ENCODE assay signal across 25 cellular contexts in the genomic region with DNA sequence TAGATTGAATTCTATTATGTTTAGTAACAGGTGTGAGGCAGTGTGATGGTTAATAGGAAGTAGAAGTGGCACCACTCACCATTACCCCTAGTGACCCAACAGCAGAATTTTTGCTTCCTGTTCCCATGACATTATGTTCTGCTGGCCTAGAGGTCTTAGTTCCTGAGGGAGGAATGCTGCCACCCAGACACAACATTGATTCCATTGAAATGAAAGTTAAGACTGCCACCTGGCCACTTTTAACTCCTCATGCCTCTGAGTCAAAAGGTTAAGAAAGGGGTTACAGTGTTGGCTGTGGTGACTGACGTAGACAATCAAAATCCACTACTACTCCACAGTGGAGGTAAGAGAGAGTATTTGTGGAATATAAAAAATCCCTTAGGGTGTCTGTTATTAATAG.
"Had no signal": no experiment of that assay in that cellular context is flagged by ENCODE, and none has a peak within 500 bp of the region (broad histone marks: within the 10 kb centered on the region; RNA-seq: fewer than 3 reads in every experiment).

No MANE protein-coding gene starts in this region.

- H3K36me3 ChIP-seq: heart left ventricle, left ventricle myocardium inferior, pancreas, suprapubic skin, thoracic aorta, tibial nerve, upper lobe of right lung had no signal

- H3K9me3 ChIP-seq: heart left ventricle, left ventricle myocardium inferior, pancreas, psoas muscle, suprapubic skin, thoracic aorta, tibial nerve, upper lobe of right lung had no signal

- H3K4me1 ChIP-seq: heart left ventricle, pancreas, psoas muscle, suprapubic skin, tibial nerve, upper lobe of right lung had no signal

- H3K4me3 Mint-ChIP-seq: immature natural killer cell; mesothelial cell of epicardium; naive thymus-derived CD4-positive, alpha-beta T cell; natural killer cell treated with Interleukin-12 subunit alpha and Interleukin-12 subunit beta and Interleukin-15 and Interleukin-18, amount 100 ng/mL, for 72 hours; stimulated activated naive CD8-positive, alpha-beta T cell treated with anti-CD3 and anti-CD28 coated beads, Interleukin-15, Interleukin-2, amounts not matched to agents 100 ng/mL and 50 ng/mL, for 24 hours had no signal

- H3K4me3 ChIP-seq: heart left ventricle, left ventricle myocardium inferior, lung, pancreas, psoas muscle, skin epidermis, suprapubic skin, thoracic aorta, tibial nerve, upper lobe of right lung had no signal

- H3K4me1 Mint-ChIP-seq: immature natural killer cell; mesothelial cell of epicardium; naive thymus-derived CD4-positive, alpha-beta T cell had no signal

- DNase-seq: heart left ventricle; hypothalamus; immature natural killer cell; left ventricle myocardium inferior; mesendoderm; naive thymus-derived CD4-positive, alpha-beta T cell; nucleus accumbens; pancreas; posterior cingulate gyrus; psoas muscle; right cardiac atrium; stimulated activated CD4-positive, alpha-beta T cell treated with anti-CD3 and anti-CD28 coated beads, Interleukin-12 subunit alpha, Interleukin-12 subunit beta, amount 100 ng/mL, for 4 hours; stimulated activated CD4-positive, alpha-beta T cell treated with anti-CD3 and anti-CD28 coated beads, Interleukin-15, amount 100 ng/mL, for 24 hours; stimulated activated CD4-positive, alpha-beta T cell treated with anti-CD3 and anti-CD28 coated beads, Interleukin-2, amount 100 ng/mL, for 24 hours; stimulated activated CD4-positive, alpha-beta T cell treated with anti-CD3 and anti-CD28 coated beads, Interleukin-4, amount 100 ng/mL, for 1 hour; stimulated activated naive CD4-positive, alpha-beta T cell; upper lobe of right lung had no signal

- H3K27me3 ChIP-seq: heart left ventricle, pancreas, suprapubic skin, tibial nerve, upper lobe of right lung had no signal

- H3K27me3 Mint-ChIP-seq: naive thymus-derived CD4-positive, alpha-beta T cell; natural killer cell treated with Interleukin-12 subunit alpha and Interleukin-12 subunit beta and Interleukin-15 and Interleukin-18, amount 100 ng/mL, for 72 hours; stimulated activated naive CD8-positive, alpha-beta T cell treated with anti-CD3 and anti-CD28 coated beads, Interleukin-15, Interleukin-2, amounts not matched to agents 100 ng/mL and 50 ng/mL, for 24 hours had no signal

- H3K27ac Mint-ChIP-seq: immature natural killer cell; mesothelial cell of epicardium; naive thymus-derived CD4-positive, alpha-beta T cell; natural killer cell treated with Interleukin-12 subunit alpha and Interleukin-12 subunit beta and Interleukin-15 and Interleukin-18, amount 100 ng/mL, for 72 hours; stimulated activated naive CD8-positive, alpha-beta T cell treated with anti-CD3 and anti-CD28 coated beads, Interleukin-15, Interleukin-2, amounts not matched to agents 100 ng/mL and 50 ng/mL, for 24 hours had no signal

- H3K27ac ChIP-seq: heart left ventricle, left ventricle myocardium inferior, pancreas, psoas muscle, skin epidermis, suprapubic skin, thoracic aorta, tibial nerve, upper lobe of right lung had no signal

- H3K36me3 Mint-ChIP-seq: immature natural killer cell; mesothelial cell of epicardium; naive thymus-derived CD4-positive, alpha-beta T cell; natural killer cell treated with Interleukin-12 subunit alpha and Interleukin-12 subunit beta and Interleukin-15 and Interleukin-18, amount 100 ng/mL, for 72 hours had no signal

- H3K9me3 Mint-ChIP-seq: mesothelial cell of epicardium; natural killer cell treated with Interleukin-12 subunit alpha and Interleukin-12 subunit beta and Interleukin-15 and Interleukin-18, amount 100 ng/mL, for 72 hours; stimulated activated naive CD8-positive, alpha-beta T cell treated with anti-CD3 and anti-CD28 coated beads, Interleukin-15, Interleukin-2, amounts not matched to agents 100 ng/mL and 50 ng/mL, for 24 hours had no signal
